10 cellular contexts compared by ENCODE assay signal in the genomic region with DNA sequence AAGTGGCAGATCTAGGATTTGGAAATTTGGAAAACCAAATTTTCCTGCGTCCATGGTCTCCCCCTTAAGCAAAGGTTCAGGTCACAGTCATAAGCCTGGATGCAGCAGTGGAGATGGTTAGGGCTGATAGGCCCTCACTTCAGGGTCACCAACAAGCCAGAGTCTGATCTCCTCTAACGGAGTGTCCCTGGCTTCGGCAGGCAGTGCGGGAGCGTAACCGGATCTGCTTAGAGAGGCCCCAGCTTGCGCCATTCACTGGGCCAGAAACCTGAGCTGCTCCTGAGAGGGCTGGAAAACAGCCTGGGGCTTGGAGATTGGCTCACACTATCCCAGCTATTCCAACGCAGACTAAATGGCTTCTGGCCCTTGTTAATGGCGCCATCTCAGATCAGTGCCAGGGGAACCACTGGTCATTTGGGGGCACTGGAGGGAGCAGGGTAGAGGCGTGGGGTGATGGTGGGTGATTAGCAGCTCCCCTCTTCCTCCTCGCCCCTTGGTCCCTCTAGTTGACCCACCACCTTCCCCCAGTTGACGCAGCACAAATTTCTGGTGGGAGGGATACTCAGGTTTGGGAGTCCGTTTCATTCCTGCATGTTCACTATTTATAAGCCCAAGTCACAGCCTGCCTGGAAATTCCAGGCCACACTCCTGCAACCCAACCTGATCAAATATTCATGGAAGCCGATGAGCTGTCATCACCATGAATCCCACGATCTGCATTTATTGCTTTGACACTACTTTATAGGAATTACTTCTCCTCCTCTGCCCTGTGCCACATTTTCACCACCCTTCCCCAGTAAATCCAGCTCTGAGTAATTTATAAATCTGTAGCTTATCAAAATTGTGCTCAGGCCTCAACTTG.
A peak's percentile ranks its signal among the peaks of the same experiment; 100 is the strongest.
DNase-seq lines count a peak whose midpoint lies in the region; ATAC-seq and TF ChIP-seq lines count a peak whose summit lies in the region.
"Had no signal": no experiment of that assay in that cellular context is flagged by ENCODE, and none has a peak within 500 bp of the region (broad histone marks: within the 10 kb centered on the region; RNA-seq: fewer than 3 reads in every experiment).

No MANE protein-coding gene starts in this region.

- DNase-seq in NCI-H1092 (lab: John Stamatoyannopoulos, UW), result peak; percentile 75
- peak; percentile 50 for DNase-seq in SHP77 treated with DMSO at 0.1 percent for 48 hours (lab: John Stamatoyannopoulos, UW)
- peak; percentile 58 to 60 for DNase-seq in heart right ventricle
- peak; percentile 84 to 95 for DNase-seq in psoas muscle
- no peak for DNase-seq in stimulated activated CD8-positive, alpha-beta memory T cell treated with anti-CD3 and anti-CD28 coated beads, Interleukin-4, amount 100 ng/mL, for 48 hours
- DNase-seq in activated gamma-delta T cell treated with Interleukin-2 at 50 U/mL for 16 hours, result no peak
- DNase-seq in lower leg skin (ENCODE audit: low spot score in 2 of 2), result no peak
- DNase-seq in EL, result no peak
- DNase-seq: DMS79 treated with DMSO at 0.1 percent for 48 hours had no signal

- 63 to 65% methylated on average over 15 of the region's 15 CpGs for WGBS in heart right ventricle, 2 donors
- 31 to 39% (median 34%) methylated on average over 15 of the region's 15 CpGs for WGBS in psoas muscle, 3 donors
- WGBS in lower leg skin, 2 donors, result 71 to 79% methylated on average over 15 of the region's 15 CpGs

- peak overlapping the region; percentile 35 to 77 (median 60) for H3K27ac ChIP-seq in heart right ventricle
- H3K27ac ChIP-seq in psoas muscle, result peak overlapping the region; percentile 92
- H3K27ac ChIP-seq: RWPE1 had no signal

- no peaks in the 10 kb centered on the region for H3K9me3 ChIP-seq in heart right ventricle
- no peaks in the 10 kb centered on the region for H3K9me3 ChIP-seq in psoas muscle

- H3K4me3 ChIP-seq in heart right ventricle, result no peak overlapping the region
- peak overlapping the region; percentile 41 for H3K4me3 ChIP-seq in psoas muscle
- no peak overlapping the region for H3K4me3 ChIP-seq in lower leg skin (ENCODE audit: low read depth, poor library complexity, severe bottlenecking)

- no peak for TF ChIP-seq POLR2A in lower leg skin (IDR thresholded peaks at IDR 0.05)

- H3K27me3 ChIP-seq in heart right ventricle (no peaks in the 10 kb centered on the region), psoas muscle (ENCODE audit: insufficient read depth in 3 of 3, low read length in 2 of 3) (no peaks in the 10 kb centered on the region)

- H3K36me3 ChIP-seq in heart right ventricle, result no peaks in the 10 kb centered on the region
- no peaks in the 10 kb centered on the region for H3K36me3 ChIP-seq in psoas muscle (ENCODE audit: insufficient read depth in 1 of 2, low read depth in 1 of 2)

- peaks cover 0 to 28% (median 0%) of the 10 kb centered on the region in 9 donors for H3K4me1 ChIP-seq in heart right ventricle
- H3K4me1 ChIP-seq in psoas muscle, result peaks cover 34% of the 10 kb centered on the region

- peak; percentile 80 to 93 (median 90) for ATAC-seq in heart right ventricle
- peak; percentile 94 to 96 (median 95) for ATAC-seq in psoas muscle

- intact Hi-C loops in heart right ventricle (cut with DNase I), result loop anchor here in 4 of 10 donors (5.0 to 10.0 kb wide), 4 partner anchors 46 to 221 kb away; no protein-coding TSS in a partner anchor
- intact Hi-C loops in psoas muscle (cut with DNase I), result loop anchor here (2.0 to 5.0 kb wide), 3 partner anchors 46 to 137 kb away; partner anchors contain the start of gene BOD1 (in 1 of the 2)
- intact Hi-C loops in lower leg skin (cut with DNase I; ENCODE audit: low total_unique reads), result loop anchor here (10.0 kb wide), 1 partner anchor 109 kb away; no protein-coding TSS in a partner anchor

- TF ChIP-seq CTCF in heart right ventricle (IDR thresholded peaks at IDR 0.05) (no peak), psoas muscle (IDR thresholded peaks at IDR 0.05) (no peak), lower leg skin (IDR thresholded peaks at IDR 0.05) (no peak)

Comparison
In these comparisons a context has a peak if more than half of its experiments do, and no peak if none do; other contexts are left out.
1. DNase-seq: peak in NCI-H1092 (single experiment), SHP77 treated with DMSO at 0.1 percent for 48 hours (single experiment), heart right ventricle (2 of 2) and psoas muscle (2 of 2); none in stimulated activated CD8-positive, alpha-beta memory T cell treated with anti-CD3 and anti-CD28 coated beads, Interleukin-4, amount 100 ng/mL, for 48 hours (single experiment), activated gamma-delta T cell treated with Interleukin-2 at 50 U/mL for 16 hours (single experiment), lower leg skin (0 of 2) and EL (single experiment).